In the genomic region with DNA sequence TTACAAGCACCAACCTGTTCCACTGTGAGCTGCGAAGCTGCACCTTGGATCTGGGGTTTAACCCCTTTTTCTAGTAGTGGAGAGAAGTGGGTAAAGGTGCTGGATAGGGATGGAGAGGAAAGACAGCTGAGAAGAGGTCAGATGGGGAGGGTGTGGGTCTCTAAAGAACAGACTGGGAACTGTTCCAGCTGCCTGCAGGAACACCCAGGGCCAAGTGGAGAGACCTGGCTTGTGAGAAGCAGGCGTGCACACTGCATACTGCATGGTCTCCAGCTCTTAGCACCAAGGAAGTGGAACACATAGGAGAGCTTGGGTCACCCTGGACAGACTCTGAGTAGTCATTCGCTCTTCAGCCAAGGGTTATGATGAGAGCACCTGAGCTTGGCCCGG, we compare ENCODE assay signal across 1 cellular context.
TF ChIP-seq lines count a peak whose summit lies in the region.

No MANE protein-coding gene starts in this region.

TF ChIP-seq in HepG2, 621 proteins besides CTCF, POLR2A, EP300 and RAD21:
- TF ChIP-seq ZGPAT (CRISPR knock-in tag; IDR thresholded peaks at IDR 0.05) = no peak
- TF ChIP-seq MTA3 (CRISPR knock-in tag; IDR thresholded peaks at IDR 0.05) = no peak
- no peak for TF ChIP-seq AHDC1 (CRISPR knock-in tag; IDR thresholded peaks at IDR 0.05; ENCODE audit: borderline replicate concordance)
- TF ChIP-seq SRSF9 (IDR thresholded peaks at IDR 0.05; ENCODE audit: borderline replicate concordance, insufficient read depth, low read depth, low read length, poor library complexity, severe bottlenecking) = no peak
- no peak for TF ChIP-seq KLF12 (CRISPR knock-in tag; IDR thresholded peaks at IDR 0.05; ENCODE audit: borderline replicate concordance)
- no peak for TF ChIP-seq SCMH1 (CRISPR knock-in tag; IDR thresholded peaks at IDR 0.05; ENCODE audit: borderline replicate concordance)
